ENCODE assay signal across 11 cellular contexts in the genomic region with DNA sequence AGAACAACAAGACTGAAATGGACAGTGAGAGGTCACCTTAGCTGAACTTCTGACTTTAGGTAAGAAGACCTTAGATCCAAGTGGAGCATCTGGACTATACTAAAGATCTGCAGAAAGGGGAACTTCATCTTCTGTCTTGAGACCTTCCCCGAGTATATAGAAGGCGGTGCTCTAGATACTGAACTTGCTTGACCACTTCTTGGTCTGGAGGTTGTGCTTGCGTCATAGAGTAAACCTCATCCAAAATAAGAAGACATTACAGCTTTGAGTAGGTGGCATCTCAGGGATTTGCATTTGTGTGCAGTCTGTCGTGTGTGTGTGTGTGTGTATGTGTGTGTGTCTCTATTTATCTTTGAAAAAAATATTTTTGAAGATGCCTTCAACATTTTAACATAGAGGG.
"Had no signal": no experiment of that assay in that cellular context is flagged by ENCODE, and none has a peak within 500 bp of the region (broad histone marks: within the 10 kb centered on the region; RNA-seq: fewer than 3 reads in every experiment).

No MANE protein-coding gene starts in this region.

- H3K4me1 Mint-ChIP-seq: activated CD4-positive, alpha-beta T cell treated with anti-CD3 and anti-CD28 coated beads for 36 hours; T-cell had no signal

- DNase-seq: activated CD4-positive, alpha-beta T cell treated with anti-CD3 and anti-CD28 coated beads for 36 hours; activated CD8-positive, alpha-beta memory T cell treated with anti-CD3 and anti-CD28 coated beads, Interleukin-2, amount 50 U/mL, for 48 hours; activated CD8-positive, alpha-beta T cell treated with anti-CD3 and anti-CD28 coated beads for 36 hours; activated naive CD4-positive, alpha-beta T cell; effector memory CD8-positive, alpha-beta T cell; midbrain; posterior cingulate gyrus; T-cell; T1000; WERI-Rb-1 had no signal

- H3K9me3 Mint-ChIP-seq: activated CD8-positive, alpha-beta T cell treated with anti-CD3 and anti-CD28 coated beads for 36 hours; effector memory CD8-positive, alpha-beta T cell; T-cell; type B pancreatic cell had no signal

- H3K27ac Mint-ChIP-seq: activated CD4-positive, alpha-beta T cell treated with anti-CD3 and anti-CD28 coated beads for 36 hours; activated CD8-positive, alpha-beta T cell treated with anti-CD3 and anti-CD28 coated beads for 36 hours; effector memory CD8-positive, alpha-beta T cell; T-cell; type B pancreatic cell had no signal

- H3K27me3 Mint-ChIP-seq: activated CD4-positive, alpha-beta T cell treated with anti-CD3 and anti-CD28 coated beads for 36 hours; activated CD8-positive, alpha-beta T cell treated with anti-CD3 and anti-CD28 coated beads for 36 hours; effector memory CD8-positive, alpha-beta T cell had no signal

- ATAC-seq: activated CD4-positive, alpha-beta T cell treated with anti-CD3 and anti-CD28 coated beads for 36 hours; activated CD8-positive, alpha-beta T cell treated with anti-CD3 and anti-CD28 coated beads for 36 hours; effector memory CD8-positive, alpha-beta T cell; T-cell had no signal

- H3K36me3 Mint-ChIP-seq: T-cell had no signal

- H3K4me3 Mint-ChIP-seq: activated CD4-positive, alpha-beta T cell treated with anti-CD3 and anti-CD28 coated beads for 36 hours; activated CD8-positive, alpha-beta T cell treated with anti-CD3 and anti-CD28 coated beads for 36 hours; effector memory CD8-positive, alpha-beta T cell; T-cell; type B pancreatic cell had no signal
